13 cellular contexts compared by ENCODE assay signal in the genomic region with DNA sequence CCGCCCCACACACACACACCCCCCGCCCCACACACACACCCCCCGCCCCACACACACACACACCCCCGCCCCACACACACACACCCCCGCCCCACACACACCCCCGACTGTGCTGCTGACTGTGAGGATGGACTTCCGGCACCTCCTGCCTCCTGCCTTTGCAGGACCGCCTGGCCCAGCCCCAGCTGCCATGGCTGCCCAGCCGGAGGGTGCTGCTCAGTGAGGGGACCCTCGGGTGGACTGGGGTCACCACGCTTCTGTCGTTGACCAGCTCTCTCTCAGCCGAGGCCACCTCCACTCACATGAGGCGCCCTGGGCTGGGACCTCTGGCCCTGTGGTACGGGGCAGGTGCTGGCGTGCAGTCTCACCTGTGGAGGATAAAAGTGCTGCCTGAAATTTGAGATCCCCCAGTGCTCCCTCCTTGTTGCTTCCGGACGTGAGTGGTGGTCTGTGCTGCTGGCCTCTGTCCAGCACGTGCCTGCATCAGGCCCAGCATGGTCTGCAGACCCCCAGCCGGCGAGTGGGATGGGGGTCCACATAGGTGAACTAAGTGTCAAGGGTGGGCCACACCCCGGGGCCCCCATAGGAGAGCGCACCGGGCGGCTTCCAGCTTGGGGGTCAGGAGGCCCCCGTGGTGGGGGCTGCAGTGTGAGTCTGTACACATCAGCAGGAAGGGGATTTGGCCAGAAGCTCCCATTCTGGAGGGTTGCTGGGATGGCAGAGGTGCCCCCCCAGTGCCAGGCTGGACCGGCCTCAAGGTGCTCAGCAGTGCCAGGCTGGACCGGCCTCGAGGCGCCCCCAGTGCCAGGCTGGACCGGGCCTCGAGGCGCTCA. TPM values are rescaled to one million over a fixed set of nuclear protein-coding genes. Genes with fewer than 3 reads are reported as not detected.
A peak's percentile ranks its signal among the peaks of the same experiment; 100 is the strongest.
DNase-seq lines count a peak whose midpoint lies in the region; ATAC-seq and TF ChIP-seq lines count a peak whose summit lies in the region.
"Had no signal": no experiment of that assay in that cellular context is flagged by ENCODE, and none has a peak within 500 bp of the region (broad histone marks: within the 10 kb centered on the region; RNA-seq: fewer than 3 reads in every experiment).

No MANE protein-coding gene starts in this region.

- POLR2A ChIA-PET in HEK293 (lab: Yijun Ruan, JAX), result interaction anchor here (1.5 kb wide), 1 partner anchor 11 kb away, joined by 6 read pairs; a partner anchor contains a TSS

- H3K4me3 Mint-ChIP-seq in central memory CD8-positive, alpha-beta T cell, result peak overlapping the region; percentile 18
- H3K4me3 Mint-ChIP-seq in mesothelial cell of epicardium, result peak overlapping the region; percentile 39
- H3K4me3 Mint-ChIP-seq in stimulated activated memory B cell treated with anti-CD40 and anti-IgM and Interleukin-4, amounts not matched to agents 10 μg/mL and 1 μg/mL and 100 μg/mL, for 72 hours, result no peak overlapping the region
- H3K4me3 Mint-ChIP-seq: activated CD8-positive, alpha-beta T cell treated with anti-CD3 and anti-CD28 coated beads, Interleukin-2, amount 10 ng/mL, durations not matched to agents 7 days and 5 days had no signal

- CTCF ChIA-PET in HEK293 (lab: Yijun Ruan, JAX), result no interaction called here

- no peak for DNase-seq in central memory CD8-positive, alpha-beta T cell (ENCODE audit: low spot score in 2 of 2)
- DNase-seq in mesothelial cell of epicardium (ENCODE audit: low spot score in 2 of 2, unreplicated experiment in 2 of 2) (no peak), SKM-1 treated with dmso at 0.1 percent for 144 hours (lab: John Stamatoyannopoulos, UW; ENCODE audit: unreplicated experiment) (no peak)
- DNase-seq: activated CD8-positive, alpha-beta T cell treated with anti-CD3 and anti-CD28 coated beads, Interleukin-2, amount 10 ng/mL, durations not matched to agents 7 days and 5 days; effector CD8-positive, alpha-beta T cell; NCI-H1048; stimulated activated CD4-positive, alpha-beta T cell treated with anti-CD3 and anti-CD28 coated beads, Interleukin-2, amount 100 ng/mL, for 48 hours had no signal

- no peaks in the 10 kb centered on the region for H3K9me3 ChIP-seq in HEK293 (ENCODE audit: control insufficient read depth, insufficient read depth, low read depth, low read length)

- no peak for ATAC-seq in central memory CD8-positive, alpha-beta T cell (replicated peaks; ENCODE audit: extremely low read depth, poor library complexity, severe bottlenecking)
- peak; percentile 22 for ATAC-seq in stimulated activated memory B cell treated with anti-CD40 and anti-IgM and Interleukin-4, amounts not matched to agents 10 μg/mL and 1 μg/mL and 100 μg/mL, for 72 hours
- no peak for ATAC-seq in HG02970 (IDR thresholded peaks at IDR 0.05; ENCODE audit: low FRiP score, unreplicated experiment)
- ATAC-seq in HG03565 (IDR thresholded peaks at IDR 0.05; ENCODE audit: unreplicated experiment), result no peak
- no peak for ATAC-seq in HG02840 (IDR thresholded peaks at IDR 0.05; ENCODE audit: low FRiP score, unreplicated experiment)
- ATAC-seq: activated CD8-positive, alpha-beta T cell treated with anti-CD3 and anti-CD28 coated beads, Interleukin-2, amount 10 ng/mL, durations not matched to agents 7 days and 5 days had no signal

- H3K27ac ChIP-seq in HEK293 (ENCODE audit: extremely low read depth, low read depth, low read length), result no peak overlapping the region

- no peak overlapping the region for H3K4me3 ChIP-seq in HEK293 (ENCODE audit: low read depth, low read length)

- H3K36me3 ChIP-seq in HEK293 (ENCODE audit: control insufficient read depth in 2 of 2, insufficient read depth in 1 of 2, low read length in 2 of 2), result peaks cover 0 to 45% of the 10 kb centered on the region in 2 experiments; a peak in 1 of 3 replicates

- H3K36me3 Mint-ChIP-seq in central memory CD8-positive, alpha-beta T cell (ENCODE audit: insufficient read depth), result peaks cover 54% of the 10 kb centered on the region
- peaks cover 12% of the 10 kb centered on the region for H3K36me3 Mint-ChIP-seq in mesothelial cell of epicardium
- H3K36me3 Mint-ChIP-seq in stimulated activated memory B cell treated with anti-CD40 and anti-IgM and Interleukin-4, amounts not matched to agents 10 μg/mL and 1 μg/mL and 100 μg/mL, for 72 hours, result peaks cover 36% of the 10 kb centered on the region

- TF ChIP-seq CTCF in HEK293 (tag by site-specific recombination; IDR thresholded peaks at IDR 0.05) (no peak), mesothelial cell of epicardium (IDR thresholded peaks at IDR 0.05; ENCODE audit: unreplicated experiment) (no peak)

- H3K4me1 ChIP-seq in HEK293 (ENCODE audit: control insufficient read depth, insufficient read depth, low read length), result no peaks in the 10 kb centered on the region; the same call in 1 of the 2 replicates

- no peaks in the 10 kb centered on the region for H3K9me3 Mint-ChIP-seq in central memory CD8-positive, alpha-beta T cell
- H3K9me3 Mint-ChIP-seq in mesothelial cell of epicardium, result no peaks in the 10 kb centered on the region
- H3K9me3 Mint-ChIP-seq in stimulated activated memory B cell treated with anti-CD40 and anti-IgM and Interleukin-4, amounts not matched to agents 10 μg/mL and 1 μg/mL and 100 μg/mL, for 72 hours, result no peaks in the 10 kb centered on the region
- H3K9me3 Mint-ChIP-seq: activated T-helper 2 cell treated with anti-CD3 and anti-CD28 coated beads, Interferon-gamma antibody, Interleukin-2, Interleukin-4, amounts not matched to agents 10 μg/mL and 5 μg/mL and 100 μg/mL, durations not matched to agents 14 hours and 24 hours and 36 hours had no signal

- H3K4me1 Mint-ChIP-seq in central memory CD8-positive, alpha-beta T cell, result peaks cover 5% of the 10 kb centered on the region
- peaks cover 39% of the 10 kb centered on the region for H3K4me1 Mint-ChIP-seq in mesothelial cell of epicardium
- H3K4me1 Mint-ChIP-seq in stimulated activated memory B cell treated with anti-CD40 and anti-IgM and Interleukin-4, amounts not matched to agents 10 μg/mL and 1 μg/mL and 100 μg/mL, for 72 hours, result no peaks in the 10 kb centered on the region

- no peaks in the 10 kb centered on the region for H3K27me3 Mint-ChIP-seq in central memory CD8-positive, alpha-beta T cell
- H3K27me3 Mint-ChIP-seq in mesothelial cell of epicardium (ENCODE audit: low read depth), result no peaks in the 10 kb centered on the region
- H3K27me3 Mint-ChIP-seq in stimulated activated memory B cell treated with anti-CD40 and anti-IgM and Interleukin-4, amounts not matched to agents 10 μg/mL and 1 μg/mL and 100 μg/mL, for 72 hours, result no peaks in the 10 kb centered on the region

- peak overlapping the region; percentile 67 for H3K27ac Mint-ChIP-seq in central memory CD8-positive, alpha-beta T cell (ENCODE audit: low read depth)
- H3K27ac Mint-ChIP-seq in mesothelial cell of epicardium, result peak overlapping the region; percentile 94
- H3K27ac Mint-ChIP-seq in stimulated activated memory B cell treated with anti-CD40 and anti-IgM and Interleukin-4, amounts not matched to agents 10 μg/mL and 1 μg/mL and 100 μg/mL, for 72 hours, result no peak overlapping the region
- H3K27ac Mint-ChIP-seq: activated CD8-positive, alpha-beta T cell treated with anti-CD3 and anti-CD28 coated beads, Interleukin-2, amount 10 ng/mL, durations not matched to agents 7 days and 5 days; activated T-helper 2 cell treated with anti-CD3 and anti-CD28 coated beads, Interferon-gamma antibody, Interleukin-2, Interleukin-4, amounts not matched to agents 10 μg/mL and 5 μg/mL and 100 μg/mL, durations not matched to agents 14 hours and 24 hours and 36 hours had no signal

TF ChIP-seq in HEK293, 187 proteins besides CTCF, POLR2A, EP300 and RAD21:
- TF ChIP-seq KLF1 (tag by site-specific recombination; IDR thresholded peaks at IDR 0.05), result peak; percentile 44
- TF ChIP-seq ZNF610 (tag by site-specific recombination; IDR thresholded peaks at IDR 0.05; ENCODE audit: borderline replicate concordance), result no peak

RNA-seq across cellular contexts. Expression of a gene that starts 11.2 kb away (rescaled TPM):
- 105 to 106 TPM (median 106 TPM) in 3 replicates for total RNA-seq in mesothelial cell of epicardium
